Comparison of ENCODE assay signal across 1 cellular context in the genomic region with DNA sequence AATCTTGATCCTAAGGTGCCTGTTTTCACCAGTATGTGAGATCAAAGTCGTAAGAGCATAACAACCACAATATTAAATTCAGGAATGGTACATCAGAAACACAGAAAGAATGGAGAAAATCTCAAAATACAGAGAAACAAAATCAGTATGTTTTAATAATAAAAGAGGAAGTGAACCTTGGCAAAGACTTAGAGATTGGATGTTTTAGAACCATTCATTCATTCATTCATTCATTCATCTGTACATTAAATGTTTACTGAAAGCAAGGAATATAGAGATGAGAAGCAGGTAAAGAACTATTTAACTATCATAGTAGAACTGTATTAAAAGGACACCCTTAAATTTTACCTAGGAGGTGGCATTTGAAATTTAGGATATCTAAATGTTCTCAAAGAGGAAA.
TF ChIP-seq lines count a peak whose summit lies in the region.

No MANE protein-coding gene starts in this region.

TF ChIP-seq in K562, 482 proteins besides CTCF, POLR2A, EP300 and RAD21 (continued from another document):
- TF ChIP-seq, protein P1, sequence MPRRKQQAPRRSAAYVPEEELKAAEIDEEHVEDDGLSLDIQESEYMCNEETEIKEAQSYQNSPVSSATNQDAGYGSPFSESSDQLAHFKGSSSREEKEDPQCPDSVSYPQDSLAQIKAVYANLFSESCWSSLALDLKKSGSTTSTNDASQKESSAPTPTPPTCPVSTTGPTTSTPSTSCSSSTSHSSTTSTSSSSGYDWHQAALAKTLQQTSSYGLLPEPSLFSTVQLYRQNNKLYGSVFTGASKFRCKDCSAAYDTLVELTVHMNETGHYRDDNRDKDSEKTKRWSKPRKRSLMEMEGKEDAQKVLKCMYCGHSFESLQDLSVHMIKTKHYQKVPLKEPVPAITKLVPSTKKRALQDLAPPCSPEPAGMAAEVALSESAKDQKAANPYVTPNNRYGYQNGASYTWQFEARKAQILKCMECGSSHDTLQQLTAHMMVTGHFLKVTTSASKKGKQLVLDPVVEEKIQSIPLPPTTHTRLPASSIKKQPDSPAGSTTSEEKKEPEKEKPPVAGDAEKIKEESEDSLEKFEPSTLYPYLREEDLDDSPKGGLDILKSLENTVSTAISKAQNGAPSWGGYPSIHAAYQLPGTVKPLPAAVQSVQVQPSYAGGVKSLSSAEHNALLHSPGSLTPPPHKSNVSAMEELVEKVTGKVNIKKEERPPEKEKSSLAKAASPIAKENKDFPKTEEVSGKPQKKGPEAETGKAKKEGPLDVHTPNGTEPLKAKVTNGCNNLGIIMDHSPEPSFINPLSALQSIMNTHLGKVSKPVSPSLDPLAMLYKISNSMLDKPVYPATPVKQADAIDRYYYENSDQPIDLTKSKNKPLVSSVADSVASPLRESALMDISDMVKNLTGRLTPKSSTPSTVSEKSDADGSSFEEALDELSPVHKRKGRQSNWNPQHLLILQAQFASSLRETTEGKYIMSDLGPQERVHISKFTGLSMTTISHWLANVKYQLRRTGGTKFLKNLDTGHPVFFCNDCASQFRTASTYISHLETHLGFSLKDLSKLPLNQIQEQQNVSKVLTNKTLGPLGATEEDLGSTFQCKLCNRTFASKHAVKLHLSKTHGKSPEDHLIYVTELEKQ (CRISPR knock-in tag; IDR thresholded peaks at IDR 0.05), result no peak
- TF ChIP-seq, protein P2, sequence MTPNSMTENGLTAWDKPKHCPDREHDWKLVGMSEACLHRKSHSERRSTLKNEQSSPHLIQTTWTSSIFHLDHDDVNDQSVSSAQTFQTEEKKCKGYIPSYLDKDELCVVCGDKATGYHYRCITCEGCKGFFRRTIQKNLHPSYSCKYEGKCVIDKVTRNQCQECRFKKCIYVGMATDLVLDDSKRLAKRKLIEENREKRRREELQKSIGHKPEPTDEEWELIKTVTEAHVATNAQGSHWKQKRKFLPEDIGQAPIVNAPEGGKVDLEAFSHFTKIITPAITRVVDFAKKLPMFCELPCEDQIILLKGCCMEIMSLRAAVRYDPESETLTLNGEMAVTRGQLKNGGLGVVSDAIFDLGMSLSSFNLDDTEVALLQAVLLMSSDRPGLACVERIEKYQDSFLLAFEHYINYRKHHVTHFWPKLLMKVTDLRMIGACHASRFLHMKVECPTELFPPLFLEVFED (CRISPR knock-in tag; conservative IDR thresholded peaks at IDR 0.05), result no peak
- TF ChIP-seq, protein P3, sequence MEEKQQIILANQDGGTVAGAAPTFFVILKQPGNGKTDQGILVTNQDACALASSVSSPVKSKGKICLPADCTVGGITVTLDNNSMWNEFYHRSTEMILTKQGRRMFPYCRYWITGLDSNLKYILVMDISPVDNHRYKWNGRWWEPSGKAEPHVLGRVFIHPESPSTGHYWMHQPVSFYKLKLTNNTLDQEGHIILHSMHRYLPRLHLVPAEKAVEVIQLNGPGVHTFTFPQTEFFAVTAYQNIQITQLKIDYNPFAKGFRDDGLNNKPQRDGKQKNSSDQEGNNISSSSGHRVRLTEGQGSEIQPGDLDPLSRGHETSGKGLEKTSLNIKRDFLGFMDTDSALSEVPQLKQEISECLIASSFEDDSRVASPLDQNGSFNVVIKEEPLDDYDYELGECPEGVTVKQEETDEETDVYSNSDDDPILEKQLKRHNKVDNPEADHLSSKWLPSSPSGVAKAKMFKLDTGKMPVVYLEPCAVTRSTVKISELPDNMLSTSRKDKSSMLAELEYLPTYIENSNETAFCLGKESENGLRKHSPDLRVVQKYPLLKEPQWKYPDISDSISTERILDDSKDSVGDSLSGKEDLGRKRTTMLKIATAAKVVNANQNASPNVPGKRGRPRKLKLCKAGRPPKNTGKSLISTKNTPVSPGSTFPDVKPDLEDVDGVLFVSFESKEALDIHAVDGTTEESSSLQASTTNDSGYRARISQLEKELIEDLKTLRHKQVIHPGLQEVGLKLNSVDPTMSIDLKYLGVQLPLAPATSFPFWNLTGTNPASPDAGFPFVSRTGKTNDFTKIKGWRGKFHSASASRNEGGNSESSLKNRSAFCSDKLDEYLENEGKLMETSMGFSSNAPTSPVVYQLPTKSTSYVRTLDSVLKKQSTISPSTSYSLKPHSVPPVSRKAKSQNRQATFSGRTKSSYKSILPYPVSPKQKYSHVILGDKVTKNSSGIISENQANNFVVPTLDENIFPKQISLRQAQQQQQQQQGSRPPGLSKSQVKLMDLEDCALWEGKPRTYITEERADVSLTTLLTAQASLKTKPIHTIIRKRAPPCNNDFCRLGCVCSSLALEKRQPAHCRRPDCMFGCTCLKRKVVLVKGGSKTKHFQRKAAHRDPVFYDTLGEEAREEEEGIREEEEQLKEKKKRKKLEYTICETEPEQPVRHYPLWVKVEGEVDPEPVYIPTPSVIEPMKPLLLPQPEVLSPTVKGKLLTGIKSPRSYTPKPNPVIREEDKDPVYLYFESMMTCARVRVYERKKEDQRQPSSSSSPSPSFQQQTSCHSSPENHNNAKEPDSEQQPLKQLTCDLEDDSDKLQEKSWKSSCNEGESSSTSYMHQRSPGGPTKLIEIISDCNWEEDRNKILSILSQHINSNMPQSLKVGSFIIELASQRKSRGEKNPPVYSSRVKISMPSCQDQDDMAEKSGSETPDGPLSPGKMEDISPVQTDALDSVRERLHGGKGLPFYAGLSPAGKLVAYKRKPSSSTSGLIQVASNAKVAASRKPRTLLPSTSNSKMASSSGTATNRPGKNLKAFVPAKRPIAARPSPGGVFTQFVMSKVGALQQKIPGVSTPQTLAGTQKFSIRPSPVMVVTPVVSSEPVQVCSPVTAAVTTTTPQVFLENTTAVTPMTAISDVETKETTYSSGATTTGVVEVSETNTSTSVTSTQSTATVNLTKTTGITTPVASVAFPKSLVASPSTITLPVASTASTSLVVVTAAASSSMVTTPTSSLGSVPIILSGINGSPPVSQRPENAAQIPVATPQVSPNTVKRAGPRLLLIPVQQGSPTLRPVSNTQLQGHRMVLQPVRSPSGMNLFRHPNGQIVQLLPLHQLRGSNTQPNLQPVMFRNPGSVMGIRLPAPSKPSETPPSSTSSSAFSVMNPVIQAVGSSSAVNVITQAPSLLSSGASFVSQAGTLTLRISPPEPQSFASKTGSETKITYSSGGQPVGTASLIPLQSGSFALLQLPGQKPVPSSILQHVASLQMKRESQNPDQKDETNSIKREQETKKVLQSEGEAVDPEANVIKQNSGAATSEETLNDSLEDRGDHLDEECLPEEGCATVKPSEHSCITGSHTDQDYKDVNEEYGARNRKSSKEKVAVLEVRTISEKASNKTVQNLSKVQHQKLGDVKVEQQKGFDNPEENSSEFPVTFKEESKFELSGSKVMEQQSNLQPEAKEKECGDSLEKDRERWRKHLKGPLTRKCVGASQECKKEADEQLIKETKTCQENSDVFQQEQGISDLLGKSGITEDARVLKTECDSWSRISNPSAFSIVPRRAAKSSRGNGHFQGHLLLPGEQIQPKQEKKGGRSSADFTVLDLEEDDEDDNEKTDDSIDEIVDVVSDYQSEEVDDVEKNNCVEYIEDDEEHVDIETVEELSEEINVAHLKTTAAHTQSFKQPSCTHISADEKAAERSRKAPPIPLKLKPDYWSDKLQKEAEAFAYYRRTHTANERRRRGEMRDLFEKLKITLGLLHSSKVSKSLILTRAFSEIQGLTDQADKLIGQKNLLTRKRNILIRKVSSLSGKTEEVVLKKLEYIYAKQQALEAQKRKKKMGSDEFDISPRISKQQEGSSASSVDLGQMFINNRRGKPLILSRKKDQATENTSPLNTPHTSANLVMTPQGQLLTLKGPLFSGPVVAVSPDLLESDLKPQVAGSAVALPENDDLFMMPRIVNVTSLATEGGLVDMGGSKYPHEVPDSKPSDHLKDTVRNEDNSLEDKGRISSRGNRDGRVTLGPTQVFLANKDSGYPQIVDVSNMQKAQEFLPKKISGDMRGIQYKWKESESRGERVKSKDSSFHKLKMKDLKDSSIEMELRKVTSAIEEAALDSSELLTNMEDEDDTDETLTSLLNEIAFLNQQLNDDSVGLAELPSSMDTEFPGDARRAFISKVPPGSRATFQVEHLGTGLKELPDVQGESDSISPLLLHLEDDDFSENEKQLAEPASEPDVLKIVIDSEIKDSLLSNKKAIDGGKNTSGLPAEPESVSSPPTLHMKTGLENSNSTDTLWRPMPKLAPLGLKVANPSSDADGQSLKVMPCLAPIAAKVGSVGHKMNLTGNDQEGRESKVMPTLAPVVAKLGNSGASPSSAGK (IDR thresholded peaks at IDR 0.05), result no peak
- TF ChIP-seq ZNF24 (IDR thresholded peaks at IDR 0.05), result peak; percentile 89
